In genomic region chr4:171727185-171727584, GRCh38 we compare ENCODE assay signal across 33 cellular contexts.
"Had no signal": no experiment of that assay in that cellular context is flagged by ENCODE, and none has a peak within 500 bp of the region (broad histone marks: within the 10 kb centered on the region; RNA-seq: fewer than 3 reads in every experiment).

No MANE protein-coding gene starts in this region.

- H3K27ac ChIP-seq: adrenal gland, ascending aorta, body of pancreas, brain microvascular endothelial cell, breast epithelium, cardiac muscle cell had no signal

- H3K4me1 ChIP-seq: adrenal gland, ascending aorta, body of pancreas, breast epithelium had no signal

- ATAC-seq: activated naive CD4-positive, alpha-beta T cell treated with anti-CD3 and anti-CD28 coated beads, Interleukin-2, amount 50 U/mL, for 72 hours; activated naive CD8-positive, alpha-beta T cell treated with anti-CD3 and anti-CD28 coated beads, Interleukin-2, amount 50 U/mL, for 24 hours; activated T-cell treated with anti-CD3 and anti-CD28 coated beads, Interleukin-2, amount 50 U/mL, for 4 hours; activated T-cell treated with anti-CD3 and anti-CD28 coated beads, Interleukin-2, amount 50 U/mL, for 72 hours; activated T-helper 17 cell treated with anti-CD3 and anti-CD28 coated beads, Interleukin-2, amount 50 U/mL, for 72 hours; body of pancreas had no signal

- H3K36me3 ChIP-seq: adrenal gland, ascending aorta, brain microvascular endothelial cell, breast epithelium, cardiac muscle cell had no signal

- H3K9me3 ChIP-seq: adrenal gland, ascending aorta had no signal

- DNase-seq: activated effector memory CD4-positive, alpha-beta T cell treated with anti-CD3 and anti-CD28 coated beads, Interleukin-2, amount 50 U/mL, for 16 hours; activated effector memory CD4-positive, alpha-beta T cell treated with Interleukin-2 at 50 U/mL for 16 hours; activated gamma-delta T cell; activated gamma-delta T cell treated with Interleukin-2 at 50 U/mL for 16 hours; activated naive CD4-positive, alpha-beta T cell; activated naive CD4-positive, alpha-beta T cell treated with anti-CD3 and anti-CD28 coated beads for 36 hours; activated naive CD4-positive, alpha-beta T cell treated with anti-CD3 and anti-CD28 coated beads, Interleukin-2, amount 10 ng/mL, durations not matched to agents 7 days and 5 days; activated naive CD4-positive, alpha-beta T cell treated with anti-CD3 and anti-CD28 coated beads, Interleukin-2, amount 50 U/mL, for 16 hours; activated naive CD4-positive, alpha-beta T cell treated with Interleukin-2 at 50 U/mL for 16 hours; activated naive CD8-positive, alpha-beta T cell treated with anti-CD3 and anti-CD28 coated beads for 36 hours; activated naive CD8-positive, alpha-beta T cell treated with anti-CD3 and anti-CD28 coated beads, Interleukin-2, amount 10 ng/mL, durations not matched to agents 7 days and 5 days; activated naive CD8-positive, alpha-beta T cell treated with anti-CD3 and anti-CD28 coated beads, Interleukin-2, amount 50 U/mL, for 24 hours; activated T-cell treated with anti-CD3 and anti-CD28 coated beads, Interleukin-2, amount 50 U/mL, for 24 hours; activated T-cell treated with anti-CD3 and anti-CD28 coated beads, Interleukin-2, amount 50 U/mL, for 4 hours; activated T-cell treated with anti-CD3 and anti-CD28 coated beads, Interleukin-2, amount 50 U/mL, for 48 hours; activated T-cell treated with anti-CD3 and anti-CD28 coated beads, Interleukin-2, amount 50 U/mL, for 72 hours; adrenal gland; amniotic stem cell; amygdala; anterior cingulate cortex; aorta; body of pancreas; brain microvascular endothelial cell; caudate nucleus; central memory CD4-positive, alpha-beta T cell; cerebellar nuclear complex had no signal

- FAIRE-seq: astrocyte, bronchial epithelial cell had no signal

- H3K4me3 ChIP-seq: adrenal gland, ascending aorta, body of pancreas, breast epithelium, cardiac muscle cell had no signal

- H3K27me3 ChIP-seq: adrenal gland, ascending aorta, body of pancreas, brain microvascular endothelial cell, breast epithelium, cardiac muscle cell had no signal
